In the genomic region with DNA sequence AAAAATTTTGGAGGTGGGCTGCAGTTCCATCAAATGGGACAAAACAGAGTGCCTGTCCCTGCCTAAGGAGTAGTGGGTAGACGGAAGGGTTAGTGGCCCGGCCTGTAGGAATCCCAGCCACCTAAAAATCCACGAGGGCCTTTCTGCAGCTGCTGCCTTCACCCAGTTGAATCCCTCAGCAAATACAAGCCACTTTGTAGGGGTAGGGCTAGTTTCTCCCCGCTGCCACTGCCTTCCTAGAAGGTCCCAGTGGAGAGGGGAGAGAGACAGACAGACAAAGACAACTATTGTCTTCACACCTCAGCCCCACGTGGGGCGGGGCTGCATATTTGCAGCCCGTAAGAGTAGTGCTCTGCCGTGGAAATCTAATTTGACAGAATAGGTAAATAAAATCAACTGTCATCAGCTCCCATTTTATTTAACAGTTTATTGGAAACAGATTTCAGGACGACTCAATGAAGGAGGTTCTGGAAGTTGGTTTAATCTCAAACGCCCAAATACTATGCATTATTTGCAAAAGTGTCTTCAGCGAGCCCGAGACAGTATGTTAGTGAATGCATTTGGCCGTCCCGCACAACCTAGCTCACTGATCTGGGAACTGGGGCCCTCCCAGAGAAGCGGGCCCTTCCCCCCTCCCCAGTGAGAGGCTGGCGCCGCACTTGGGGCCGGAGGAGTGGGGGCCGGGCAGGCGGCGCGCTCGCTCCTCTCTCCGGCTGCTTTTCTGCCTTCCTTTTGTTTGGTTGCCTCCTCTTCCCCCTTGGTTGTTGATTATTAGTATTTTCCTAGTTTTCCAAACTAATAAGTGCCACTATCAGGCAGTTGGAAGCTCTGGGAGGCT, we compare ENCODE assay signal across 9 cellular contexts.
DNase-seq lines count a peak whose midpoint lies in the region; ATAC-seq lines count a peak whose summit lies in the region.
"Had no signal": no experiment of that assay in that cellular context is flagged by ENCODE, and none has a peak within 500 bp of the region (broad histone marks: within the 10 kb centered on the region; RNA-seq: fewer than 3 reads in every experiment).

No MANE protein-coding gene starts in this region.

- no peaks in the 10 kb centered on the region for H3K9me3 Mint-ChIP-seq in central memory CD8-positive, alpha-beta T cell
- no peaks in the 10 kb centered on the region for H3K9me3 Mint-ChIP-seq in stimulated activated memory B cell treated with anti-CD40 and anti-IgM and Interleukin-4, amounts not matched to agents 10 μg/mL and 1 μg/mL and 100 μg/mL, for 72 hours

- H3K27ac Mint-ChIP-seq in central memory CD8-positive, alpha-beta T cell (ENCODE audit: low read depth), result no peak overlapping the region
- H3K27ac Mint-ChIP-seq in stimulated activated memory B cell treated with anti-CD40 and anti-IgM and Interleukin-4, amounts not matched to agents 10 μg/mL and 1 μg/mL and 100 μg/mL, for 72 hours, result no peak overlapping the region

- ATAC-seq in central memory CD8-positive, alpha-beta T cell (replicated peaks; ENCODE audit: extremely low read depth, poor library complexity, severe bottlenecking), result no peak
- no peak for ATAC-seq in stimulated activated memory B cell treated with anti-CD40 and anti-IgM and Interleukin-4, amounts not matched to agents 10 μg/mL and 1 μg/mL and 100 μg/mL, for 72 hours
- no peak for ATAC-seq in GM21825 (IDR thresholded peaks at IDR 0.05; ENCODE audit: unreplicated experiment)

- H3K9me3 ChIP-seq in HUES64 (ENCODE audit: insufficient read depth, low read depth, low read length), result no peaks in the 10 kb centered on the region

- no peak overlapping the region for H3K9ac ChIP-seq in HUES64 (ENCODE audit: low read depth, low read length)

- peaks cover 72% of the 10 kb centered on the region for H3K27me3 Mint-ChIP-seq in central memory CD8-positive, alpha-beta T cell
- H3K27me3 Mint-ChIP-seq in stimulated activated memory B cell treated with anti-CD40 and anti-IgM and Interleukin-4, amounts not matched to agents 10 μg/mL and 1 μg/mL and 100 μg/mL, for 72 hours, result peaks cover 49% of the 10 kb centered on the region

- no peaks in the 10 kb centered on the region for H3K36me3 ChIP-seq in HUES64 (ENCODE audit: insufficient read depth, low read length)

- H3K4me1 Mint-ChIP-seq in central memory CD8-positive, alpha-beta T cell, result peaks cover 12% of the 10 kb centered on the region
- peaks cover 13% of the 10 kb centered on the region for H3K4me1 Mint-ChIP-seq in stimulated activated memory B cell treated with anti-CD40 and anti-IgM and Interleukin-4, amounts not matched to agents 10 μg/mL and 1 μg/mL and 100 μg/mL, for 72 hours

- peaks cover 100% of the 10 kb centered on the region for H3K27me3 ChIP-seq in HUES64 (ENCODE audit: insufficient read depth, low read length)

- WGBS in HUES64, result 6% methylated on average over 18 of the region's 24 CpGs

- H3K27ac ChIP-seq in HUES64 (ENCODE audit: low read depth, low read length), result no peak overlapping the region

- peak overlapping the region; percentile 58 for H3K4me3 Mint-ChIP-seq in central memory CD8-positive, alpha-beta T cell
- peak overlapping the region; percentile 79 for H3K4me3 Mint-ChIP-seq in stimulated activated memory B cell treated with anti-CD40 and anti-IgM and Interleukin-4, amounts not matched to agents 10 μg/mL and 1 μg/mL and 100 μg/mL, for 72 hours

- H3K4me1 ChIP-seq in HUES64 (ENCODE audit: insufficient read depth, low read length), result peaks cover 34% of the 10 kb centered on the region

- H3K36me3 Mint-ChIP-seq in central memory CD8-positive, alpha-beta T cell (ENCODE audit: insufficient read depth), result peaks cover 3% of the 10 kb centered on the region
- no peaks in the 10 kb centered on the region for H3K36me3 Mint-ChIP-seq in stimulated activated memory B cell treated with anti-CD40 and anti-IgM and Interleukin-4, amounts not matched to agents 10 μg/mL and 1 μg/mL and 100 μg/mL, for 72 hours

- no peak for DNase-seq in central memory CD8-positive, alpha-beta T cell (ENCODE audit: low spot score in 2 of 2)
- DNase-seq in left kidney (ENCODE audit: low read depth, low spot score), result peak; percentile 54
- no peak for DNase-seq in stimulated activated CD4-positive, alpha-beta T cell treated with anti-CD3 and anti-CD28 coated beads, Interleukin-4, amount 100 ng/mL, for 1 hour
- DNase-seq in NCI-H2081 treated with DMSO at 0.1 percent for 48 hours (lab: John Stamatoyannopoulos, UW), result no peak
- DNase-seq in activated CD4-positive, alpha-beta T cell treated with anti-CD3 and anti-CD28 coated beads, Interleukin-2, amount 50 U/mL, for 1 hour, result no peak
- DNase-seq: activated naive CD4-positive, alpha-beta T cell treated with anti-CD3 and anti-CD28 coated beads, Interleukin-2, amount 50 U/mL, for 16 hours had no signal

- H3K4me3 ChIP-seq in HUES64 (ENCODE audit: low read length), result peak overlapping the region; percentile 32
